26 cellular contexts compared by ENCODE assay signal in genomic region chr4:123393696-123394095, GRCh38. TPM values are rescaled to one million over a fixed set of nuclear protein-coding genes. Genes with fewer than 3 reads are reported as not detected.
DNase-seq lines count a peak whose midpoint lies in the region; ATAC-seq, FAIRE-seq and TF ChIP-seq lines count a peak whose summit lies in the region.
"Had no signal": no experiment of that assay in that cellular context is flagged by ENCODE, and none has a peak within 500 bp of the region (broad histone marks: within the 10 kb centered on the region; RNA-seq: fewer than 3 reads in every experiment).

No MANE protein-coding gene starts in this region.

- no peak overlapping the region for H3K4ac ChIP-seq in mesenchymal stem cell (ENCODE audit: low read depth in 1 of 2, low read length in 2 of 2)

- peaks cover 13% of the 10 kb centered on the region for H3K27me3 Mint-ChIP-seq in activated CD4-positive, alpha-beta T cell treated with anti-CD3 and anti-CD28 coated beads, Interleukin-2, amount 10 ng/mL, durations not matched to agents 7 days and 5 days

- H3K4me3 ChIP-seq in Loucy (ENCODE audit: low read length, poor library complexity, severe bottlenecking) = no peak overlapping the region
- H3K4me3 ChIP-seq in mesenchymal stem cell (ENCODE audit: insufficient read depth in 1 of 2, low read depth in 1 of 2, low read length in 2 of 2) = no peak overlapping the region
- H3K4me3 ChIP-seq in small intestine (ENCODE audit: low read depth in 1 of 2, low read length in 2 of 2) = no peak overlapping the region
- H3K4me3 ChIP-seq in body of pancreas = no peak overlapping the region
- H3K4me3 ChIP-seq: lung, mucosa of descending colon, transverse colon had no signal

- H2BK12ac ChIP-seq in mesenchymal stem cell (ENCODE audit: low read length in 2 of 2) = no peak overlapping the region

- peaks cover 12% of the 10 kb centered on the region for H3K4me1 Mint-ChIP-seq in activated CD4-positive, alpha-beta T cell treated with anti-CD3 and anti-CD28 coated beads, Interleukin-2, amount 10 ng/mL, durations not matched to agents 7 days and 5 days

- no peak overlapping the region for H2BK15ac ChIP-seq in mesenchymal stem cell (ENCODE audit: low read depth, poor library complexity, severe bottlenecking)

- H3K9me3 ChIP-seq in Loucy (ENCODE audit: insufficient read depth, low read depth, low read length) = no peaks in the 10 kb centered on the region
- H3K9me3 ChIP-seq in mesenchymal stem cell (ENCODE audit: control insufficient read depth, low read length) = no peaks in the 10 kb centered on the region
- H3K9me3 ChIP-seq in small intestine (ENCODE audit: control insufficient read depth, low read depth) = no peaks in the 10 kb centered on the region
- H3K9me3 ChIP-seq in body of pancreas = no peaks in the 10 kb centered on the region
- H3K9me3 ChIP-seq: mucosa of descending colon, transverse colon had no signal

- POLR2A ChIA-PET in activated CD4-positive, alpha-beta T cell treated with anti-CD3 and anti-CD28 coated beads, Interleukin-2, amount 10 ng/mL, durations not matched to agents 7 days and 5 days (lab: Charles Lee) = no interaction called here

- no peaks in the 10 kb centered on the region for H4K20me1 ChIP-seq in Loucy (ENCODE audit: insufficient read depth, low read length, poor library complexity, severe bottlenecking)

- CTCF ChIA-PET in activated CD4-positive, alpha-beta T cell treated with anti-CD3 and anti-CD28 coated beads, Interleukin-2, amount 10 ng/mL, durations not matched to agents 7 days and 5 days (lab: Charles Lee) = no interaction called here

- intact Hi-C loops in body of pancreas (cut with DNase I) = no loop called here

- no peaks in the 10 kb centered on the region for H3K79me1 ChIP-seq in mesenchymal stem cell (replicated peaks; ENCODE audit: low read length, poor library complexity, severe bottlenecking)

- no peak overlapping the region for H4K8ac ChIP-seq in mesenchymal stem cell (ENCODE audit: low read length)

- H3K18ac ChIP-seq in mesenchymal stem cell (ENCODE audit: low read depth in 1 of 2, low read length in 2 of 2) = no peak overlapping the region

- FAIRE-seq in small intestine (lab: Jason Lieb, UNC) = peak; percentile 47
- FAIRE-seq: GM12891, H1 had no signal

- H3K27ac ChIP-seq in mesenchymal stem cell (ENCODE audit: low read length, poor library complexity, severe bottlenecking) = no peak overlapping the region
- no peak overlapping the region for H3K27ac ChIP-seq in small intestine (ENCODE audit: low read depth in 1 of 2, low read length in 1 of 2)
- no peak overlapping the region for H3K27ac ChIP-seq in body of pancreas
- H3K27ac ChIP-seq: transverse colon had no signal

- peaks cover 25% of the 10 kb centered on the region for H3K79me2 ChIP-seq in Loucy (ENCODE audit: insufficient read depth, low read length)

- H2AK5ac ChIP-seq in mesenchymal stem cell (ENCODE audit: low read length, severe bottlenecking) = no peak overlapping the region

- H3K27me3 ChIP-seq in Loucy (ENCODE audit: insufficient read depth, low read length, poor library complexity, severe bottlenecking) (peaks cover 6% of the 10 kb centered on the region), mesenchymal stem cell (ENCODE audit: control insufficient read depth in 1 of 2, insufficient read depth in 1 of 2, low read length in 2 of 2) (no peaks in the 10 kb centered on the region), small intestine (ENCODE audit: control insufficient read depth in 2 of 2, insufficient read depth in 2 of 2, low read length in 2 of 2) (no peaks in the 10 kb centered on the region), body of pancreas (no peaks in the 10 kb centered on the region)
- H3K27me3 ChIP-seq: transverse colon had no signal

- H3K27ac Mint-ChIP-seq in activated CD4-positive, alpha-beta T cell treated with anti-CD3 and anti-CD28 coated beads, Interleukin-2, amount 10 ng/mL, durations not matched to agents 7 days and 5 days = no peak overlapping the region
- H3K27ac Mint-ChIP-seq: activated CD4-positive, alpha-beta T cell treated with anti-CD3 and anti-CD28 coated beads for 36 hours; activated T-helper 2 cell treated with anti-CD3 and anti-CD28 coated beads, Interferon-gamma antibody, Interleukin-2, Interleukin-4, amounts not matched to agents 10 μg/mL and 5 μg/mL and 100 μg/mL, durations not matched to agents 14 hours and 24 hours and 36 hours; B cell had no signal

- no peak overlapping the region for H3K9ac ChIP-seq in Loucy (ENCODE audit: low read depth, low read length, poor library complexity, severe bottlenecking)
- H3K9ac ChIP-seq in mesenchymal stem cell (ENCODE audit: low read length) = peak overlapping the region; percentile 11

- no peaks in the 10 kb centered on the region for H3K9me2 ChIP-seq in Loucy (replicated peaks; ENCODE audit: low read depth, low read length)

- no peak overlapping the region for H4K91ac ChIP-seq in mesenchymal stem cell (ENCODE audit: low read length)

- no peak overlapping the region for H3K4me3 Mint-ChIP-seq in activated CD4-positive, alpha-beta T cell treated with anti-CD3 and anti-CD28 coated beads, Interleukin-2, amount 10 ng/mL, durations not matched to agents 7 days and 5 days
- H3K4me3 Mint-ChIP-seq: activated CD4-positive, alpha-beta T cell treated with anti-CD3 and anti-CD28 coated beads for 36 hours; B cell had no signal

- no peak overlapping the region for H2BK120ac ChIP-seq in mesenchymal stem cell (ENCODE audit: low read depth, low read length)

- H2BK5ac ChIP-seq in mesenchymal stem cell (ENCODE audit: low read depth, low read length, poor library complexity, severe bottlenecking) = no peak overlapping the region

- no peak overlapping the region for H3K4me2 ChIP-seq in Loucy (ENCODE audit: low read depth, low read length, poor library complexity, severe bottlenecking)
- H3K4me2 ChIP-seq in mesenchymal stem cell (ENCODE audit: low read length, poor library complexity, severe bottlenecking) = no peak overlapping the region

- no peak for TF ChIP-seq CTCF in Loucy (conservative IDR thresholded peaks at IDR 0.05; ENCODE audit: low read length)
- TF ChIP-seq CTCF in body of pancreas (IDR thresholded peaks at IDR 0.05) = no peak

- no peaks in the 10 kb centered on the region for H3K36me3 Mint-ChIP-seq in activated CD4-positive, alpha-beta T cell treated with anti-CD3 and anti-CD28 coated beads, Interleukin-2, amount 10 ng/mL, durations not matched to agents 7 days and 5 days (ENCODE audit: low read depth)

- H2AFZ ChIP-seq in Loucy (ENCODE audit: low read length) (0 out of 2 replicates have a peak overlapping the region, but pooled peaks have one; percentile 27), mesenchymal stem cell (ENCODE audit: low read depth, low read length) (no peak overlapping the region)

- peaks cover 13% of the 10 kb centered on the region for H3K4me1 ChIP-seq in Loucy (ENCODE audit: insufficient read depth, low read length, poor library complexity, severe bottlenecking)
- H3K4me1 ChIP-seq in mesenchymal stem cell (ENCODE audit: control insufficient read depth, insufficient read depth, low read depth, low read length) = peaks cover 2% of the 10 kb centered on the region
- H3K4me1 ChIP-seq in small intestine (ENCODE audit: control insufficient read depth in 2 of 2, insufficient read depth in 1 of 2, low read depth in 1 of 2, low read length in 1 of 2) = no peaks in the 10 kb centered on the region
- no peaks in the 10 kb centered on the region for H3K4me1 ChIP-seq in body of pancreas

- DNase-seq in dermis microvascular lymphatic vessel endothelial cell (ENCODE audit: low read depth in 2 of 2) = peak; percentile 56 to 70
- DNase-seq in mesenchymal stem cell = peak; percentile 67
- DNase-seq in small intestine = no peak
- no peak for DNase-seq in NCI-H128 (lab: John Stamatoyannopoulos, UW; ENCODE audit: unreplicated experiment)
- no peak for DNase-seq in NCI-H510A (lab: John Stamatoyannopoulos, UW)
- DNase-seq in activated CD4-positive, alpha-beta T cell treated with anti-CD3 and anti-CD28 coated beads, Interleukin-2, amount 10 ng/mL, durations not matched to agents 7 days and 5 days = no peak
- no peak for DNase-seq in body of pancreas
- DNase-seq: ACHN; activated CD4-positive, alpha-beta T cell treated with anti-CD3 and anti-CD28 coated beads for 36 hours; activated naive CD4-positive, alpha-beta T cell treated with anti-CD3 and anti-CD28 coated beads, Interleukin-2, amount 50 U/mL, for 16 hours; amniotic stem cell; CD4-positive, alpha-beta memory T cell; islet precursor cell; KG1; mucosa of descending colon; NCI-H1417 treated with DMSO at 0.1 percent for 48 hours; NCI-H2081; NCI-H226; stimulated activated CD4-positive, alpha-beta T cell treated with anti-CD3 and anti-CD28 coated beads, Interleukin-2, amount 100 ng/mL, for 48 hours; transverse colon had no signal

- no peak overlapping the region for H3K14ac ChIP-seq in mesenchymal stem cell (ENCODE audit: low read length in 2 of 2)

- no peak for ATAC-seq in body of pancreas
- ATAC-seq: activated CD4-positive, alpha-beta T cell treated with anti-CD3 and anti-CD28 coated beads for 36 hours; mucosa of descending colon had no signal

- H3F3A ChIP-seq in Loucy (ENCODE audit: low read depth) = 0 out of 2 replicates have a peak, but pooled peaks cover 3% of the 10 kb centered on the region

- no peaks in the 10 kb centered on the region for H3K9me3 Mint-ChIP-seq in activated CD4-positive, alpha-beta T cell treated with anti-CD3 and anti-CD28 coated beads, Interleukin-2, amount 10 ng/mL, durations not matched to agents 7 days and 5 days
- H3K9me3 Mint-ChIP-seq: activated T-helper 2 cell treated with anti-CD3 and anti-CD28 coated beads, Interferon-gamma antibody, Interleukin-2, Interleukin-4, amounts not matched to agents 10 μg/mL and 5 μg/mL and 100 μg/mL, durations not matched to agents 14 hours and 24 hours and 36 hours had no signal

- no peak for TF ChIP-seq POLR2A in body of pancreas (IDR thresholded peaks at IDR 0.05)

- H3K23ac ChIP-seq in mesenchymal stem cell (ENCODE audit: low read length in 2 of 2) = no peak overlapping the region

- 96% methylated on average over 3 of the region's 4 CpGs for WGBS in mesenchymal stem cell
- 65 to 70% (median 68%) methylated on average over 4 of the region's 4 CpGs for WGBS in small intestine, 3 donors
- WGBS in body of pancreas, 2 donors = 63 to 72% methylated on average over 4 of the region's 4 CpGs

- H3K36me3 ChIP-seq in Loucy (ENCODE audit: insufficient read depth, low read length) (no peaks in the 10 kb centered on the region), mesenchymal stem cell (ENCODE audit: control insufficient read depth in 1 of 2, insufficient read depth in 2 of 2, low read depth in 1 of 2, low read length in 2 of 2) (peaks cover 0 to 7% of the 10 kb centered on the region in 2 experiments), small intestine (ENCODE audit: control insufficient read depth in 2 of 2, insufficient read depth in 2 of 2, low read length in 2 of 2) (no peaks in the 10 kb centered on the region), body of pancreas (replicated peaks in 1 of 2; ENCODE audit: insufficient read depth in 1 of 2, low read depth in 2 of 2) (no peaks in the 10 kb centered on the region)
- H3K36me3 ChIP-seq: transverse colon had no signal

RNA-seq across cellular contexts. Expression of gene SPRY1, which starts 2.9 kb away (rescaled TPM):
- total RNA-seq in dermis microvascular lymphatic vessel endothelial cell (20.4 and 29.7 TPM in 2 replicates), body of pancreas (100 to 1,000 TPM in 1 of 2 donors, 10 to 100 TPM in 1; 40.0 to 118 TPM)
- polyA plus RNA-seq in mesenchymal stem cell (2013, experiment 1 of 2) = 106 TPM
- 105 TPM for polyA plus RNA-seq in mesenchymal stem cell (2013, experiment 2 of 2)
- polyA plus RNA-seq in small intestine = 10 to 100 TPM in 2 of 3 donors, 1 to 10 TPM in 1; 6.5 to 28.6 (median 11.9) TPM
- 1 to 10 TPM; 7.4 to 7.8 TPM for total RNA-seq in activated CD4-positive, alpha-beta T cell treated with anti-CD3 and anti-CD28 coated beads, Interleukin-2, amount 10 ng/mL, durations not matched to agents 7 days and 5 days

Comparison
In these comparisons a context has a peak if more than half of its experiments do, and no peak if none do; other contexts are left out.
1. DNase-seq: peak in dermis microvascular lymphatic vessel endothelial cell (2 of 2) and mesenchymal stem cell (single experiment); none in small intestine (single experiment), NCI-H128 (single experiment), NCI-H510A (single experiment), activated CD4-positive, alpha-beta T cell treated with anti-CD3 and anti-CD28 coated beads, Interleukin-2, amount 10 ng/mL, durations not matched to agents 7 days and 5 days (single experiment) and body of pancreas (0 of 4).